Comparison of ENCODE assay signal across 8 cellular contexts in genomic region chr21:31509108-31510017, GRCh38.
DNase-seq lines count a peak whose midpoint lies in the region; ATAC-seq, FAIRE-seq and TF ChIP-seq lines count a peak whose summit lies in the region.

No MANE protein-coding gene starts in this region.

- H3K9me3 ChIP-seq in small intestine (ENCODE audit: control insufficient read depth, low read depth) = no peaks in the 10 kb centered on the region
- no peaks in the 10 kb centered on the region for H3K9me3 ChIP-seq in spleen

- ATAC-seq in GM21529 (IDR thresholded peaks at IDR 0.05; ENCODE audit: unreplicated experiment) = peak; percentile 33

- H3K4me1 ChIP-seq in small intestine (ENCODE audit: control insufficient read depth in 2 of 2, insufficient read depth in 1 of 2, low read depth in 1 of 2, low read length in 1 of 2) (no peaks in the 10 kb centered on the region), spleen (peaks cover 0 to 9% (median 4%) of the 10 kb centered on the region in 6 donors)

- no peak for TF ChIP-seq POLR2A in spleen (IDR thresholded peaks at IDR 0.05)

- H3K36me3 ChIP-seq in small intestine (ENCODE audit: control insufficient read depth in 2 of 2, insufficient read depth in 2 of 2, low read length in 2 of 2) (no peaks in the 10 kb centered on the region), spleen (no peaks in the 10 kb centered on the region)

- DNase-seq in Caki2 (ENCODE audit: low read depth) (peak; percentile 59), M059J (ENCODE audit: low read depth) (peak; percentile 43), caudate nucleus (lab: John Stamatoyannopoulos, UW) (peak in 45 of 61 donors; percentile 6 to 89 (median 46)), small intestine (peak; percentile 3), spleen (no peak), posterior vena cava (ENCODE audit: low spot score) (no peak)
- DNase-seq in activated CD4-positive, CD25-positive, alpha-beta regulatory T cell treated with anti-CD3 and anti-CD28 coated beads, Interleukin-2, amount 50 U/mL, for 16 hours (ENCODE audit: low read depth, low spot score) = peak; percentile 58

- intact Hi-C loops in spleen (cut with DNase I; ENCODE audit: low total_unique reads) = no loop called here
- intact Hi-C loops in posterior vena cava (cut with DNase I) = no loop called here

- H3K27ac ChIP-seq in caudate nucleus (ENCODE audit: low read depth, low read length) (no peak overlapping the region), small intestine (ENCODE audit: low read depth in 1 of 2, low read length in 1 of 2) (no peak overlapping the region), spleen (no peak overlapping the region)

- in situ Hi-C loops in Caki2 (cut with HindIII; ENCODE audit: low pct_unique_long_range_greater_than_20kb, low sequenced_read_pairs) = no loop called here

- 48 to 57% (median 50%) methylated on average over 18 of the region's 18 CpGs for WGBS in small intestine, 3 donors
- 56 to 74% (median 67%) methylated on average over 16 to 18 of the region's 18 CpGs for WGBS in spleen, 5 donors

- no peak for FAIRE-seq in small intestine (lab: Jason Lieb, UNC)

- peak in 2 of 11 experiments; percentile 11 to 18 for TF ChIP-seq CTCF in spleen (IDR thresholded peaks at IDR 0.05 in 8 of 11, conservative IDR thresholded peaks at IDR 0.05 in 3 of 11)

- H3K4me3 ChIP-seq in small intestine (ENCODE audit: low read depth in 1 of 2, low read length in 2 of 2) (no peak overlapping the region), spleen (no peak overlapping the region)

- H3K27me3 ChIP-seq in small intestine (ENCODE audit: control insufficient read depth in 2 of 2, insufficient read depth in 2 of 2, low read length in 2 of 2) (no peaks in the 10 kb centered on the region), spleen (replicated peaks in 1 of 7) (no peaks in the 10 kb centered on the region)

Comparison
In these comparisons a context has a peak if more than half of its experiments do, and no peak if none do; other contexts are left out.
1. DNase-seq: peak in Caki2 (single experiment), M059J (single experiment), activated CD4-positive, CD25-positive, alpha-beta regulatory T cell treated with anti-CD3 and anti-CD28 coated beads, Interleukin-2, amount 50 U/mL, for 16 hours (single experiment), caudate nucleus (45 of 61) and small intestine (single experiment); none in spleen (single experiment) and posterior vena cava (single experiment).